11 cellular contexts compared by ENCODE assay signal in the genomic region with DNA sequence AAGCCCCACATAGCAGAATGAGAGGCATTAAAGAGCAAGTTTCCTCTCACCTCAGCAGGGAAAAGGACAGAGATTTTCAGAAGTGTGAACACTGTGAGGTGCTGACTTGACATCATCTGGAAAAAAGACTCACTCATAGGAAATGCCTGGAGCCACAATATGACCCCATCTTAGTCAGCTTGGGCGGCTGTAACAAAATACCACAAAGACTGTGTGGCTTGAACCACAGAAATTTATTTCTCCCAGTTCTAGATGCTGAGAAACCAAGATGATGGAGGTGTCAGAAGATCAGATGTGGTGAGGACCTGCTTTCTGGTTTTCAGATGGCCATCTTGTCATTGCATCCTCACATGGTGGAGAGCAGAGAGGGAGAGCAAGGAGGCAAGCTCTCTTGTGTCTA.
DNase-seq lines count a peak whose midpoint lies in the region; ATAC-seq and TF ChIP-seq lines count a peak whose summit lies in the region.
"Had no signal": no experiment of that assay in that cellular context is flagged by ENCODE, and none has a peak within 500 bp of the region (broad histone marks: within the 10 kb centered on the region; RNA-seq: fewer than 3 reads in every experiment).

No MANE protein-coding gene starts in this region.

- H3K27me3 ChIP-seq in left lung = no peaks in the 10 kb centered on the region
- no peaks in the 10 kb centered on the region for H3K27me3 ChIP-seq in stomach

- ATAC-seq in left lung (peak; percentile 35), GM19351 (IDR thresholded peaks at IDR 0.05; ENCODE audit: unreplicated experiment) (no peak)
- ATAC-seq: sciatic nerve had no signal

- H3K27ac ChIP-seq in left lung (no peak overlapping the region), stomach (no peak overlapping the region)

- no peak for TF ChIP-seq POLR2A in stomach (IDR thresholded peaks at IDR 0.05)

- TF ChIP-seq CTCF in left lung (IDR thresholded peaks at IDR 0.05) = no peak
- TF ChIP-seq CTCF in stomach (IDR thresholded peaks at IDR 0.05) = no peak

- intact Hi-C loops in left lung (cut with DNase I) = loop anchor here in 1 of 2 donors (10.0 kb wide), 1 partner anchor 433 kb away; no protein-coding TSS in a partner anchor
- intact Hi-C loops in stomach (cut with DNase I; ENCODE audit: low total_unique reads) = no loop called here

- no peak overlapping the region for H3K4me3 ChIP-seq in left lung
- H3K4me3 ChIP-seq in stomach = no peak overlapping the region
- H3K4me3 ChIP-seq: HAP-1 had no signal

- H3K36me3 ChIP-seq in left lung (no peaks in the 10 kb centered on the region), stomach (no peaks in the 10 kb centered on the region)
- H3K36me3 ChIP-seq: HAP-1 had no signal

- peak; percentile 94 for DNase-seq in EH (ENCODE audit: low read depth)
- peak; percentile 97 for DNase-seq in M059J (ENCODE audit: low read depth)
- DNase-seq in amniotic stem cell (lab: John Stamatoyannopoulos, UW) = peak; percentile 71
- DNase-seq in left lung = no peak
- DNase-seq in NK-92 (lab: John Stamatoyannopoulos, UW; ENCODE audit: unreplicated experiment) = no peak
- no peak for DNase-seq in ureter (ENCODE audit: low spot score)
- DNase-seq in stomach = no peak
- DNase-seq: NCI-H1436 treated with DMSO at 0.1 percent for 48 hours had no signal

- 68 to 84% (median 74%) methylated on average over 1 of the region's 1 CpG for WGBS in stomach, 5 donors

- TF ChIP-seq EP300 in stomach (IDR thresholded peaks at IDR 0.05) = no peak

- H3K9me3 ChIP-seq in left lung (no peaks in the 10 kb centered on the region), stomach (no peaks in the 10 kb centered on the region)
- H3K9me3 ChIP-seq: HAP-1 had no signal

- H3K4me1 ChIP-seq in left lung (no peaks in the 10 kb centered on the region), stomach (no peaks in the 10 kb centered on the region)
- H3K4me1 ChIP-seq: HAP-1 had no signal

Comparison
In these comparisons a context has a peak if more than half of its experiments do, and no peak if none do; other contexts are left out.
1. DNase-seq: peak in EH (single experiment), M059J (single experiment) and amniotic stem cell (single experiment); none in left lung (0 of 2), NK-92 (single experiment), ureter (single experiment) and stomach (single experiment).